15 cellular contexts compared by ENCODE assay signal in the genomic region with DNA sequence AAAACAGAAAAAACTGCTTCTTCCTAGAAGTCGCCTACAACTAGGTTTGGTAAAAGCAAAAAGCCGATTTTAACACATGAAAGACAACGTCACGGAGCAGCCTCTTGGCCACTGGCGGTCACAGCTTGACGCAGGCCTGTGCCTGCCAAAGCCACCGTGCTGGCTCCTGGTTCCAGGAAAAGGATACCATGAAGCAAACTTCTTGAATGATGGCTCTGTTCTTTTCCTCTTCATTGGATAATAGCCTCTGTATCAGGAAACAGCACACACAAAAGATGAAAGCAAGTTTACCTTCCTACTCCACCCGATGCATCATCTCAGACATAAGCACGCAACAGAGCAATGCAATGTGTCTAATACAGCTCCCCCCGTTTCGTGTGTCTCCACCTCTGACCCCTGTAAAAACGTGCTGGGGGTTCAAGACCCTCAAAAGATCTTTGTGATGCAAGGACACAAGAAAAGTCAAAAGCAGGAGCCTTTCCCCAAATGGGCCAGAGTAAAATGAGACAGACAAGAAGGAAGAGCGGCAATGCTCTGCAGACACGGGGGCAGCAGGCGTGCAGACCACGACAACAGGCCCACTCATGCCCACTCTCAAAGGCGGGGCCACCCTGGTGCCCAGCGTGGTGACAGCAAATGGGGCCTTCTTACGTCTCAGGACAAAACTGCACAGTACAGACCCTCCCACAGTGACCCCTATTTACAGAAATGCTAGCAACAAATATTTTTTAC. TPM values are rescaled to one million over a fixed set of nuclear protein-coding genes. Genes with fewer than 3 reads are reported as not detected.
DNase-seq lines count a peak whose midpoint lies in the region; ATAC-seq and TF ChIP-seq lines count a peak whose summit lies in the region.
"Had no signal": no experiment of that assay in that cellular context is flagged by ENCODE, and none has a peak within 500 bp of the region (broad histone marks: within the 10 kb centered on the region; RNA-seq: fewer than 3 reads in every experiment).

No MANE protein-coding gene starts in this region.

- H3K27ac Mint-ChIP-seq in H9: peak overlapping the region; percentile 5 to 47 (median 38); a peak in 4 of 7 replicates
- H3K27ac Mint-ChIP-seq: activated naive CD8-positive, alpha-beta T cell treated with anti-CD3 and anti-CD28 coated beads, Interleukin-2, amount 10 ng/mL, durations not matched to agents 7 days and 5 days had no signal

- H3K27ac ChIP-seq in H9 (ENCODE audit: insufficient read length, low read depth, low read length) (no peak overlapping the region), skin epidermis (peak overlapping the region in 11 of 21 experiments; percentile 13 to 79 (median 64))

- no peak overlapping the region for H3T11ph ChIP-seq in H9 (ENCODE audit: low read length)

- no peak overlapping the region for H3K4me2 ChIP-seq in H9 (ENCODE audit: insufficient read depth, insufficient read length, low read length)

- H4K91ac ChIP-seq in H9 (ENCODE audit: insufficient read length, low read depth, low read length): no peak overlapping the region

- peaks cover 5 to 29% (median 29%) of the 10 kb centered on the region in 3 experiments; a peak in 6 of 7 replicates for H3K36me3 Mint-ChIP-seq in H9 (ENCODE audit: insufficient read depth in 1 of 3, low read depth in 3 of 3)

- no peaks in the 10 kb centered on the region for H3K27me3 ChIP-seq in H9 (ENCODE audit: insufficient read depth, low read length)
- H3K27me3 ChIP-seq: BE2C had no signal

- H2AK5ac ChIP-seq in H9 (ENCODE audit: insufficient read length, low read length): no peak overlapping the region

- H3K23me2 ChIP-seq in H9 (ENCODE audit: insufficient read length, low read depth, low read length, poor library complexity, severe bottlenecking): no peaks in the 10 kb centered on the region

- H3K4ac ChIP-seq in H9 (ENCODE audit: low read depth, low read length): no peak overlapping the region

- H3K9me3 ChIP-seq in H9 (ENCODE audit: control insufficient read depth, low read depth, low read length): no peaks in the 10 kb centered on the region
- H3K9me3 ChIP-seq: BE2C had no signal

- peaks cover 6% of the 10 kb centered on the region; the same call in 1 of the 2 replicates for H3K79me2 ChIP-seq in H9 (ENCODE audit: insufficient read depth, low read length)

- H2AFZ ChIP-seq in H9 (ENCODE audit: low read length): no peak overlapping the region

- DNase-seq in H9: no peak
- DNase-seq in astrocyte of the cerebellum (ENCODE audit: low read depth): peak; percentile 27
- DNase-seq in globus pallidus (ENCODE audit: low spot score): peak; percentile 46
- no peak for DNase-seq in OCI-M2 (lab: John Stamatoyannopoulos, UW; ENCODE audit: unreplicated experiment)
- no peak for DNase-seq in EL
- no peak for DNase-seq in KG1 (lab: John Stamatoyannopoulos, UW)
- DNase-seq: activated CD8-positive, alpha-beta memory T cell treated with anti-CD3 and anti-CD28 coated beads, Interleukin-2, amount 50 U/mL, for 48 hours; activated naive CD8-positive, alpha-beta T cell treated with anti-CD3 and anti-CD28 coated beads, Interleukin-2, amount 10 ng/mL, durations not matched to agents 7 days and 5 days; BE2C; left cardiac atrium; NCI-H82; stimulated activated naive CD4-positive, alpha-beta T cell had no signal

- H3K9me3 Mint-ChIP-seq in H9: no peaks in the 10 kb centered on the region

- no peak overlapping the region for H2BK20ac ChIP-seq in H9 (ENCODE audit: low read depth, low read length, poor library complexity, severe bottlenecking)

- no peaks in the 10 kb centered on the region for H4K20me1 ChIP-seq in H9 (ENCODE audit: control insufficient read depth, insufficient read depth, insufficient read length)

- H4K8ac ChIP-seq in H9 (replicated peaks; ENCODE audit: insufficient read length, low read depth, low read length): no peak overlapping the region

- WGBS in H9 (ENCODE audit: extremely low coverage, insufficient read length, low lambda C conversion rate): no CpG with 5 or more reads among the region's 19 CpGs

- H3K4me1 ChIP-seq in H9 (ENCODE audit: insufficient read depth, low read length): no peaks in the 10 kb centered on the region

- no peak overlapping the region for H2BK5ac ChIP-seq in H9 (ENCODE audit: insufficient read length, low read length)

- no peak overlapping the region for H3K9ac ChIP-seq in H9 (ENCODE audit: extremely low read depth, insufficient read length, low read length)

- TF ChIP-seq CTCF in H9 (conservative IDR thresholded peaks at IDR 0.05) (no peak), astrocyte of the cerebellum (IDR thresholded peaks at IDR 0.05; ENCODE audit: low read depth, low read length, missing control alignments) (no peak)

- H3K14ac ChIP-seq in H9 (ENCODE audit: insufficient read depth, low read length): no peak overlapping the region

- in situ Hi-C loops in astrocyte of the cerebellum (cut with HindIII; ENCODE audit: low sequenced_read_pairs): no loop called here

- H2BK15ac ChIP-seq in H9 (ENCODE audit: low read depth, low read length): no peak overlapping the region

- no peak overlapping the region for H3K4me3 Mint-ChIP-seq in H9
- H3K4me3 Mint-ChIP-seq: activated naive CD8-positive, alpha-beta T cell treated with anti-CD3 and anti-CD28 coated beads, Interleukin-2, amount 10 ng/mL, durations not matched to agents 7 days and 5 days had no signal

- H3K4me3 ChIP-seq in astrocyte of the cerebellum (ENCODE audit: low read depth, low read length) (no peak overlapping the region), skin epidermis (no peak overlapping the region)

- H3K56ac ChIP-seq in H9 (ENCODE audit: insufficient read length, low read depth, low read length): no peak overlapping the region

- H3K4me1 Mint-ChIP-seq in H9: peaks cover 6 to 7% of the 10 kb centered on the region in 2 experiments

- no peak for ATAC-seq in HG02884 (IDR thresholded peaks at IDR 0.05; ENCODE audit: unreplicated experiment)
- ATAC-seq: activated CD4-positive, CD25-positive, alpha-beta regulatory T cell treated with anti-CD3 and anti-CD28 coated beads, Interleukin-2, amount 50 U/mL, for 24 hours; left cardiac atrium had no signal

- no peak overlapping the region for H2BK120ac ChIP-seq in H9 (ENCODE audit: low read depth, low read length, poor library complexity, severe bottlenecking)

- no peaks in the 10 kb centered on the region; the same call in 1 of the 2 replicates for H3K27me3 Mint-ChIP-seq in H9 (ENCODE audit: low read depth)
- H3K27me3 Mint-ChIP-seq: activated naive CD8-positive, alpha-beta T cell treated with anti-CD3 and anti-CD28 coated beads, Interleukin-2, amount 10 ng/mL, durations not matched to agents 7 days and 5 days had no signal

- peaks cover 9% of the 10 kb centered on the region for H3K79me1 ChIP-seq in H9 (ENCODE audit: insufficient read depth, low read depth, low read length, poor library complexity, severe bottlenecking)

- no peak overlapping the region for H3K18ac ChIP-seq in H9 (ENCODE audit: insufficient read length, low read depth, low read length)

- H4K5ac ChIP-seq in H9 (ENCODE audit: insufficient read length, low read depth, low read length): no peak overlapping the region

- no peak overlapping the region for H2BK12ac ChIP-seq in H9 (ENCODE audit: insufficient read length, low read depth, low read length)

- no peak overlapping the region for H3K23ac ChIP-seq in H9 (ENCODE audit: insufficient read length, low read depth, low read length)

RNA-seq across cellular contexts. Expression of gene GAK, which starts 19.4 kb away (rescaled TPM):
- total RNA-seq in H9 (2021): 80.7 and 82.5 TPM in 2 replicates

RNA-seq across cellular contexts. Expression of gene TMEM175, which starts 19.5 kb away (rescaled TPM):
- total RNA-seq in H9 (2021): 6.4 and 6.8 TPM in 2 replicates

Comparison
In these comparisons a context has a peak if more than half of its experiments do, and no peak if none do; other contexts are left out.
1. DNase-seq: peak in astrocyte of the cerebellum (single experiment) and globus pallidus (single experiment); none in H9 (single experiment), OCI-M2 (single experiment), EL (single experiment) and KG1 (single experiment).